Comparison of ENCODE assay signal across 1 cellular context in genomic region chr6:168370310-168370991, GRCh38.
TF ChIP-seq lines count a peak whose summit lies in the region.

No MANE protein-coding gene starts in this region.

TF ChIP-seq in WTC11, 78 proteins besides CTCF, POLR2A, EP300 and RAD21 (continued from another document):
- no peak for TF ChIP-seq ATF2 (CRISPR knock-in tag; IDR thresholded peaks at IDR 0.05; ENCODE audit: borderline replicate concordance, low read depth)
TF ChIP-seq in WTC11: peak in this region for 5.
